ENCODE assay signal across 8 cellular contexts in the genomic region with DNA sequence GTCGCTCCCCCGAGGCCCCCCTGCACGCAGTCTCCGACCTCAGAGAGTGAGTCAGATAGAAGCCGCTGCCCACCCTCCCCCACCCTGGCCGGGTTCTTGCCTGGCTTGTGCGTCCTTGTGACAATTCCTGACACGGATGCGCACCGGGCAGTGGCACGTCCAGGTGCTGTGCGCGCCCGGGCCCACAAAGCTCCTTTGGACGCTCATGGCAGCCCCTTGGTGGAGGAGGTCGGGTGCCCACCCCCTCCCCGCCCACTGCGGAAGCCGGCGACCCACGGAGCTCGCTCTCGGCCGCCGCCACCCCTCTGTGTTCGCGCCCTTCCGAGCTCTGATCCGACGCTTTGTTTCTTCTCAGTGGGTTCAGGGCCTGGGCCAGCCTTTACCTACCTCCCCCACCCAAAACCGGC. TPM values are rescaled to one million over a fixed set of nuclear protein-coding genes. Genes with fewer than 3 reads are reported as not detected.
DNase-seq lines count a peak whose midpoint lies in the region; ATAC-seq, FAIRE-seq and TF ChIP-seq lines count a peak whose summit lies in the region.

No MANE protein-coding gene starts in this region.

- no peak for TF ChIP-seq CTCF in AG09319 (IDR thresholded peaks at IDR 0.05; ENCODE audit: low read depth, low read length)
- TF ChIP-seq CTCF in choroid plexus epithelial cell (conservative IDR thresholded peaks at IDR 0.05; ENCODE audit: low read depth, low read length): no peak
- TF ChIP-seq CTCF in keratinocyte (optimal IDR thresholded peaks at IDR 0.05 in 1 of 3, IDR thresholded peaks at IDR 0.05 in 1 of 3, conservative IDR thresholded peaks at IDR 0.05 in 1 of 3; ENCODE audit: extremely low read depth in 1 of 3, insufficient read depth in 2 of 3, low read length in 3 of 3): no peak

- peaks cover 33% of the 10 kb centered on the region for H3K4me1 ChIP-seq in keratinocyte (ENCODE audit: control insufficient read depth, extremely low read depth, insufficient read depth, low read length)

- DNase-seq in AG09319 (ENCODE audit: extremely low read depth, low read depth) (peak; percentile 82), H7 (peak; percentile 84), SHP77 treated with DMSO at 0.1 percent for 48 hours (lab: John Stamatoyannopoulos, UW) (peak; percentile 47), choroid plexus epithelial cell (ENCODE audit: low read depth) (peak; percentile 94), keratinocyte (ENCODE audit: low read depth, low spot score) (peak; percentile 64)
- peak; percentile 39 for DNase-seq in stimulated activated CD4-positive, alpha-beta T cell treated with anti-CD3 and anti-CD28 coated beads, Interleukin-4, amount 100 ng/mL, for 24 hours

- H3K36me3 ChIP-seq in H7 (replicated peaks; ENCODE audit: control insufficient read depth, insufficient read depth, low read length) (no peaks in the 10 kb centered on the region), keratinocyte (ENCODE audit: control insufficient read depth in 2 of 2, extremely low read depth in 1 of 2, insufficient read depth in 2 of 2, low read length in 2 of 2) (no peaks in the 10 kb centered on the region)

- peaks cover 1% of the 10 kb centered on the region for H4K20me1 ChIP-seq in keratinocyte (ENCODE audit: control insufficient read depth, extremely low read depth, insufficient read depth, low read length)

- H3K9me1 ChIP-seq in keratinocyte (ENCODE audit: control insufficient read depth, extremely low read depth, insufficient read depth, low read length): no peaks in the 10 kb centered on the region

- ATAC-seq in activated CD4-positive, CD25-positive, alpha-beta regulatory T cell treated with anti-CD3 and anti-CD28 coated beads, Interleukin-2, amount 50 U/mL, for 24 hours: no peak
- no peak for ATAC-seq in HG03175 (IDR thresholded peaks at IDR 0.05; ENCODE audit: unreplicated experiment)

- H3K4me3 ChIP-seq in H7 (ENCODE audit: insufficient read depth, low read depth, low read length) (peak overlapping the region; percentile 77), choroid plexus epithelial cell (ENCODE audit: low read depth, low read length) (peak overlapping the region; percentile 76), keratinocyte (ENCODE audit: control insufficient read depth in 2 of 3, extremely low read depth in 1 of 3, insufficient read depth in 2 of 3, low read depth in 1 of 3, low read length in 3 of 3) (peak overlapping the region; percentile 56 to 79 (median 77))

- H3K27ac ChIP-seq in keratinocyte (ENCODE audit: control insufficient read depth, insufficient read depth, low read length): peak overlapping the region; percentile 85

- peaks cover 4% of the 10 kb centered on the region; the same call in 1 of the 2 replicates for H3K27me3 ChIP-seq in H7 (ENCODE audit: control insufficient read depth, insufficient read depth, low read length)
- H3K27me3 ChIP-seq in keratinocyte (ENCODE audit: control insufficient read depth, extremely low read depth, insufficient read depth, low read length): peaks cover 5% of the 10 kb centered on the region

- H2AFZ ChIP-seq in keratinocyte (ENCODE audit: control insufficient read depth, low read length): peak overlapping the region; percentile 65

- no peak for FAIRE-seq in keratinocyte (lab: Jason Lieb, UNC)

- peak overlapping the region; percentile 81 for H3K9ac ChIP-seq in keratinocyte (ENCODE audit: control insufficient read depth, extremely low read depth, insufficient read depth, low read length)

- no peaks in the 10 kb centered on the region for H3K9me3 ChIP-seq in keratinocyte (ENCODE audit: control insufficient read depth, low read depth, low read length)

- H3K79me2 ChIP-seq in keratinocyte (ENCODE audit: control insufficient read depth, insufficient read depth, low read length): no peaks in the 10 kb centered on the region

- H3K4me2 ChIP-seq in keratinocyte (ENCODE audit: control insufficient read depth, extremely low read depth, insufficient read depth, low read depth, low read length): peak overlapping the region; percentile 96

- dilution Hi-C loops in keratinocyte (cut with MboI; ENCODE audit: extremely low pct_ligation_motif_present, low sequenced_read_pairs): no loop called here

RNA-seq across cellular contexts. Expression of gene TUBB3, which starts 0.7 kb away (rescaled TPM):
- total RNA-seq in H7 (2014; rRNA removed; shearing (Covaris generic)): 390 and 607 TPM in 2 replicates
- polyA plus RNA-seq in keratinocyte: 29.2 to 54.2 TPM (median 34.0 TPM) in 3 replicates
- polyA plus RNA-seq in keratinocyte (2011; ENCODE audit: low read depth): 12.0 TPM
- polyA plus RNA-seq in keratinocyte (2011; cell fraction: cytosol; rRNA removed): 43.9 and 88.8 TPM in 2 replicates
- polyA plus RNA-seq in keratinocyte (2011; cell fraction: nucleus; rRNA removed): 53.8 and 69.2 TPM in 2 replicates
- polyA plus RNA-seq in keratinocyte (2012; ENCODE audit: low replicate concordance): 28.0 and 84.9 TPM in 2 replicates
- polyA minus RNA-seq in keratinocyte: 41.8 to 174 TPM (median 49.2 TPM) in 3 replicates
- 125 TPM for polyA minus RNA-seq in keratinocyte (2011; cell fraction: cytosol; rRNA and poly(A)+ RNA removed)
- 61.3 and 72.0 TPM in 2 replicates for polyA minus RNA-seq in keratinocyte (2011; cell fraction: nucleus; rRNA and poly(A)+ RNA removed)

RNA-seq across cellular contexts. Expression of gene MC1R, which starts 3.8 kb away (rescaled TPM):
- total RNA-seq in H7 (2014; rRNA removed; shearing (Covaris generic)): 5.6 and 6.5 TPM in 2 replicates
- polyA plus RNA-seq in keratinocyte: 1.1 to 1.9 TPM (median 1.1 TPM) in 3 replicates
- polyA plus RNA-seq in keratinocyte (2011; ENCODE audit: low read depth): 0.99 TPM
- polyA plus RNA-seq in keratinocyte (2011; cell fraction: cytosol; rRNA removed): 0.23 and 0.61 TPM in 2 replicates
- polyA plus RNA-seq in keratinocyte (2011; cell fraction: nucleus; rRNA removed): 8.9 TPM in 2 replicates
- 0.88 and 1.8 TPM in 2 replicates for polyA plus RNA-seq in keratinocyte (2012; ENCODE audit: low replicate concordance)
- polyA minus RNA-seq in keratinocyte: 1.2 to 3.1 TPM (median 2.1 TPM) in 3 replicates
- polyA minus RNA-seq in keratinocyte (2011; cell fraction: cytosol; rRNA and poly(A)+ RNA removed): 2.1 TPM
- polyA minus RNA-seq in keratinocyte (2011; cell fraction: nucleus; rRNA and poly(A)+ RNA removed): 3.3 and 4.3 TPM in 2 replicates

RNA-seq across cellular contexts. Expression of gene DEF8, which starts 26.1 kb away (rescaled TPM):
- 65.0 and 67.2 TPM in 2 replicates for total RNA-seq in H7 (2014; rRNA removed; shearing (Covaris generic))
- 74.2 to 115 TPM (median 86.4 TPM) in 3 replicates for polyA plus RNA-seq in keratinocyte
- 57.3 TPM for polyA plus RNA-seq in keratinocyte (2011; ENCODE audit: low read depth)
- 58.4 and 103 TPM in 2 replicates for polyA plus RNA-seq in keratinocyte (2011; cell fraction: cytosol; rRNA removed)
- 162 and 165 TPM in 2 replicates for polyA plus RNA-seq in keratinocyte (2011; cell fraction: nucleus; rRNA removed)
- polyA plus RNA-seq in keratinocyte (2012; ENCODE audit: low replicate concordance): 47.8 and 84.1 TPM in 2 replicates
- polyA minus RNA-seq in keratinocyte: 90.7 to 97.3 TPM (median 90.8 TPM) in 3 replicates
- polyA minus RNA-seq in keratinocyte (2011; cell fraction: cytosol; rRNA and poly(A)+ RNA removed): 69.4 TPM
- 46.8 and 54.3 TPM in 2 replicates for polyA minus RNA-seq in keratinocyte (2011; cell fraction: nucleus; rRNA and poly(A)+ RNA removed)

RNA-seq across cellular contexts. Expression of gene TCF25, which starts 49.1 kb away (rescaled TPM):
- total RNA-seq in H7 (2014; rRNA removed; shearing (Covaris generic)): 70.5 and 71.8 TPM in 2 replicates
- polyA plus RNA-seq in keratinocyte: 92.4 to 103 TPM (median 97.5 TPM) in 3 replicates
- 222 TPM for polyA plus RNA-seq in keratinocyte (2011; ENCODE audit: low read depth)
- 51.5 and 85.9 TPM in 2 replicates for polyA plus RNA-seq in keratinocyte (2011; cell fraction: cytosol; rRNA removed)
- 218 and 219 TPM in 2 replicates for polyA plus RNA-seq in keratinocyte (2011; cell fraction: nucleus; rRNA removed)
- polyA plus RNA-seq in keratinocyte (2012; ENCODE audit: low replicate concordance): 109 and 116 TPM in 2 replicates
- polyA minus RNA-seq in keratinocyte: 71.8 to 112 TPM (median 90.6 TPM) in 3 replicates
- polyA minus RNA-seq in keratinocyte (2011; cell fraction: cytosol; rRNA and poly(A)+ RNA removed): 68.1 TPM
- 51.9 and 53.5 TPM in 2 replicates for polyA minus RNA-seq in keratinocyte (2011; cell fraction: nucleus; rRNA and poly(A)+ RNA removed)

Comparison
In these comparisons a context has a peak if more than half of its experiments do, and no peak if none do; other contexts are left out.
1. DNase-seq: peak in every context shown above with its lines; median percentile 94 in choroid plexus epithelial cell; 84 in H7; 82 in AG09319; 64 in keratinocyte; 47 in SHP77 treated with DMSO at 0.1 percent for 48 hours; 39 in stimulated activated CD4-positive, alpha-beta T cell treated with anti-CD3 and anti-CD28 coated beads, Interleukin-4, amount 100 ng/mL, for 24 hours.